ENCODE assay signal across 7 cellular contexts in genomic region chr17:58756246-58757161, GRCh38. TPM values are rescaled to one million over a fixed set of nuclear protein-coding genes. Genes with fewer than 3 reads are reported as not detected.
DNase-seq lines count a peak whose midpoint lies in the region; ATAC-seq and TF ChIP-seq lines count a peak whose summit lies in the region.

No MANE protein-coding gene starts in this region.

- H3K36me3 ChIP-seq in right atrium auricular region: no peaks in the 10 kb centered on the region

- DNase-seq in GM10248 (ENCODE audit: extremely low spot score): peak; percentile 45
- peak; percentile 16 for DNase-seq in NCI-H146 treated with DMSO at 0.1 percent for 48 hours (lab: John Stamatoyannopoulos, UW; ENCODE audit: unreplicated experiment)
- no peak for DNase-seq in activated naive CD4-positive, alpha-beta T cell treated with anti-CD3 and anti-CD28 coated beads, Interleukin-2, amount 50 U/mL, for 72 hours (ENCODE audit: low spot score in 2 of 2)
- no peak for DNase-seq in right atrium auricular region (ENCODE audit: low spot score)
- peak; percentile 78 for DNase-seq in posterior vena cava (ENCODE audit: low spot score)
- no peak for DNase-seq in NCI-H446 (lab: John Stamatoyannopoulos, UW)

- peak overlapping the region in 1 of 2 donors; percentile 95 for H3K27ac Mint-ChIP-seq in activated naive CD4-positive, alpha-beta T cell treated with anti-CD3 and anti-CD28 coated beads, Interleukin-2, amount 50 U/mL, for 72 hours

- peak overlapping the region in 1 of 2 donors; percentile 26 for H3K27ac ChIP-seq in right atrium auricular region

- intact Hi-C loops in posterior vena cava (cut with DNase I): no loop called here

- no peaks in the 10 kb centered on the region for H3K9me3 Mint-ChIP-seq in activated naive CD4-positive, alpha-beta T cell treated with anti-CD3 and anti-CD28 coated beads, Interleukin-2, amount 50 U/mL, for 72 hours

- POLR2A ChIA-PET in GM10248 (lab: Yijun Ruan, JAX): interaction anchor here (0.5 kb wide), 1 partner anchor 100 kb away, joined by 5 read pairs; no protein-coding TSS in a partner anchor

- peak; percentile 27 to 44 for ATAC-seq in activated naive CD4-positive, alpha-beta T cell treated with anti-CD3 and anti-CD28 coated beads, Interleukin-2, amount 50 U/mL, for 72 hours
- no peak for ATAC-seq in HG03097 (IDR thresholded peaks at IDR 0.05; ENCODE audit: low FRiP score, unreplicated experiment)

- CTCF ChIA-PET in GM10248 (lab: Yijun Ruan, JAX): interaction anchor here (0.9 to 1.8 kb wide), 2 partner anchors 9 to 167 kb away, joined by 3 to 5 read pairs; no protein-coding TSS in a partner anchor

- peak overlapping the region; percentile 70 to 71 for H3K4me3 ChIP-seq in right atrium auricular region

- no peaks in the 10 kb centered on the region for H3K27me3 ChIP-seq in right atrium auricular region

- no peak for TF ChIP-seq CTCF in GM10248 (IDR thresholded peaks at IDR 0.05; ENCODE audit: control extremely low read depth, extremely low read depth, low read depth, missing control alignments)
- no peak for TF ChIP-seq CTCF in right atrium auricular region (IDR thresholded peaks at IDR 0.05)

- H3K36me3 Mint-ChIP-seq in activated naive CD4-positive, alpha-beta T cell treated with anti-CD3 and anti-CD28 coated beads, Interleukin-2, amount 50 U/mL, for 72 hours: peaks cover 7% of the 10 kb centered on the region in 2 donors

- no peaks in the 10 kb centered on the region for H3K9me3 ChIP-seq in right atrium auricular region

- peaks cover 0 to 13% of the 10 kb centered on the region in 2 donors for H3K4me1 ChIP-seq in right atrium auricular region

RNA-seq across cellular contexts. Expression of gene PPM1E, which starts 0.8 kb away (rescaled TPM):
- under 1 TPM; 0.04 to 0.07 TPM for total RNA-seq in activated naive CD4-positive, alpha-beta T cell treated with anti-CD3 and anti-CD28 coated beads, Interleukin-2, amount 50 U/mL, for 72 hours
- total RNA-seq in right atrium auricular region (1 to 10 TPM; 1.2 to 5.3 TPM), posterior vena cava (under 1 TPM in 1 of 2 donors, not detected in 1; 0.19 TPM)

Comparison
In these comparisons a context has a peak if more than half of its experiments do, and no peak if none do; other contexts are left out.
1. DNase-seq: peak in GM10248 (single experiment), NCI-H146 treated with DMSO at 0.1 percent for 48 hours (single experiment) and posterior vena cava (single experiment); none in activated naive CD4-positive, alpha-beta T cell treated with anti-CD3 and anti-CD28 coated beads, Interleukin-2, amount 50 U/mL, for 72 hours (0 of 2), right atrium auricular region (single experiment) and NCI-H446 (0 of 2).